ENCODE assay signal across 8 cellular contexts in the genomic region with DNA sequence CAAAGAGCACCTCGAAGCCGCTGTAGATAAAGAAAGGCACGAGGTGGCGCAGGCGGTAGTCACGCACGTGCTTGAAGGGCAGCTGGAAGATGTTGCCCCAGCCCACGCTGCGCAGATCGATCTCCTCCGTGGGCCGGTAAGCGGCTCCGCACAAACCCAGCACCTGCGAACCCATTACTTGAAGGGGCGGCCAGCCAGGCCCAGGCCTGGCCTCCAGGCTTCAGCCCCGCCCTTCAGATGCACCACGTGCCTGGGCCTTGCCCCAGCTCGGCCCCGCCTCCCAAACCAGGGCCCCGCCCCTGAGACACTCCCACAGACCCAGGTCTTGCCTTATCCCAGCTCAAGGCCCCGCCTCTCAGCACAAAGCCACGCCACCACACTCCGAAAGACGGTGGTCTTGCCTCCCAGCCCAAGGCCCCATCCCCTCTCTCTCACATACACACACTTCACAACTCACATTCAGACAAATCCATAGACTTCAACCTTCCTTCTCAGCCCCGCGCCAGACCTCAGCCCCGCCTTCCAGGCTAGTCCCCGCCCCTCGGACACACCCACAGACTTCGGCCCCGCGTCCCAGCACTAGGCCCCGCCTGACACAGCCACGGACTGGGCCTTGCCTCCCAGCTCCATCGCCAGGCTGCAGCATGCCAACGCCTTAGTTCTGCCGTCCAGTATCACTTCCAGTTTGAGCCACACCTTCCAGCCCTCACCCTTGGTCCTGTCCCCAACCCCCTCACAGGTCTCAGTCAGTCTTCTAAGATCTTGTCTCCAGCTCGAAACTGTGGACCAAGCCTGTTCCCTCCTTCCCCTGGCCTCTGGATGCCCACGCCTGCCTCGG. TPM values are rescaled to one million over a fixed set of nuclear protein-coding genes. Genes with fewer than 3 reads are reported as not detected.
DNase-seq lines count a peak whose midpoint lies in the region; ATAC-seq lines count a peak whose summit lies in the region.

No MANE protein-coding gene starts in this region.

- DNase-seq in AG20443 (ENCODE audit: low spot score) (peak; percentile 65), left cardiac atrium (peak; percentile 71), NCI-H1436 (lab: John Stamatoyannopoulos, UW) (no peak), KG1 (lab: John Stamatoyannopoulos, UW) (no peak), caudate nucleus (lab: John Stamatoyannopoulos, UW) (no peak)
- DNase-seq in activated CD4-positive, alpha-beta T cell treated with anti-CD3 and anti-CD28 coated beads, Interleukin-2, amount 50 U/mL, for 48 hours: peak; percentile 54 to 62
- peak; percentile 31 to 41 for DNase-seq in stimulated activated CD8-positive, alpha-beta memory T cell treated with anti-CD3 and anti-CD28 coated beads, Interleukin-2, amount 100 ng/mL, for 48 hours (ENCODE audit: low read depth in 2 of 2)

- no peak overlapping the region for H3K9ac ChIP-seq in HUES48 (ENCODE audit: low read depth, low read length)

- no peaks in the 10 kb centered on the region for H3K36me3 ChIP-seq in HUES48 (ENCODE audit: control insufficient read depth, insufficient read depth, low read length)

- intact Hi-C loops in left cardiac atrium (cut with DNase I): no loop called here

- H3K27me3 ChIP-seq in HUES48 (ENCODE audit: control insufficient read depth, insufficient read depth, low read length): no peaks in the 10 kb centered on the region

- H3K9me3 ChIP-seq in HUES48 (ENCODE audit: control insufficient read depth, insufficient read depth, low read length): no peaks in the 10 kb centered on the region

- peak; percentile 90 to 93 for ATAC-seq in left cardiac atrium

- H3K27ac ChIP-seq in HUES48 (ENCODE audit: low read depth, low read length): no peak overlapping the region
- H3K27ac ChIP-seq in caudate nucleus (ENCODE audit: low read depth, low read length): no peak overlapping the region

- H3K4me1 ChIP-seq in HUES48 (ENCODE audit: control insufficient read depth, insufficient read depth, low read length): peaks cover 4% of the 10 kb centered on the region; the same call in 1 of the 2 replicates

- peak overlapping the region; percentile 80 for H3K4me3 ChIP-seq in HUES48 (ENCODE audit: low read depth, low read length)

RNA-seq across cellular contexts. Expression of gene UNC93B1, which starts 7.1 kb away (rescaled TPM):
- total RNA-seq in left cardiac atrium: 10 to 100 TPM; 12.5 to 15.1 TPM

RNA-seq across cellular contexts. Expression of gene ALDH3B1, which starts 13.3 kb away (rescaled TPM):
- 1 to 10 TPM; 6.2 to 8.9 TPM for total RNA-seq in left cardiac atrium

RNA-seq across cellular contexts. Expression of gene NDUFS8, which starts 33.6 kb away (rescaled TPM):
- 100 to 1,000 TPM; 304 to 342 TPM for total RNA-seq in left cardiac atrium

RNA-seq across cellular contexts. Expression of gene TCIRG1, which starts 42.0 kb away (rescaled TPM):
- total RNA-seq in left cardiac atrium: 10 to 100 TPM; 39.5 to 51.7 TPM

Comparison
In these comparisons a context has a peak if more than half of its experiments do, and no peak if none do; other contexts are left out.
1. DNase-seq: peak in AG20443 (single experiment), activated CD4-positive, alpha-beta T cell treated with anti-CD3 and anti-CD28 coated beads, Interleukin-2, amount 50 U/mL, for 48 hours (2 of 2), left cardiac atrium (single experiment) and stimulated activated CD8-positive, alpha-beta memory T cell treated with anti-CD3 and anti-CD28 coated beads, Interleukin-2, amount 100 ng/mL, for 48 hours (2 of 2); none in NCI-H1436 (single experiment), KG1 (single experiment) and caudate nucleus (0 of 61).